21 cellular contexts compared by ENCODE assay signal in genomic region chr18:25176516-25177042, GRCh38.
DNase-seq lines count a peak whose midpoint lies in the region; ATAC-seq, FAIRE-seq and TF ChIP-seq lines count a peak whose summit lies in the region.
"Had no signal": no experiment of that assay in that cellular context is flagged by ENCODE, and none has a peak within 500 bp of the region (broad histone marks: within the 10 kb centered on the region; RNA-seq: fewer than 3 reads in every experiment).

No MANE protein-coding gene starts in this region.

- H3K9ac ChIP-seq in K562 (ENCODE audit: insufficient read depth in 1 of 2, low read depth in 2 of 2, low read length in 2 of 2) = no peak overlapping the region
- H3K9ac ChIP-seq in kidney (ENCODE audit: low read length in 2 of 2) = no peak overlapping the region
- H3K9ac ChIP-seq in GM23248 = no peak overlapping the region
- H3K9ac ChIP-seq: BLaER1 treated with 17β-estradiol and CSF1 and Interleukin-3, amounts not matched to agents 10 nM and 100 nM had no signal

- CTCF ChIA-PET in K562 (lab: Yijun Ruan, JAX; ENCODE audit: low intra/inter-chr PET ratio) = no interaction called here

- H4K20me1 ChIP-seq in K562 (replicated peaks; ENCODE audit: control insufficient read depth, insufficient read depth, low read length) = no peaks in the 10 kb centered on the region
- no peaks in the 10 kb centered on the region for H4K20me1 ChIP-seq in GM23248 (ENCODE audit: insufficient read depth)
- H4K20me1 ChIP-seq: BLaER1 treated with 17β-estradiol and CSF1 and Interleukin-3, amounts not matched to agents 10 nM and 100 nM had no signal

- H3K4me2 ChIP-seq in K562 (ENCODE audit: insufficient read depth, low read length) (no peak overlapping the region), GM23248 (ENCODE audit: unreplicated experiment) (no peak overlapping the region)
- H3K4me2 ChIP-seq: A549; BLaER1 treated with 17β-estradiol and CSF1 and Interleukin-3, amounts not matched to agents 10 nM and 100 nM had no signal

- TF ChIP-seq CTCF in K562 (IDR thresholded peaks at IDR 0.05 in 2 of 3, conservative IDR thresholded peaks at IDR 0.05 in 1 of 3; ENCODE audit: insufficient read depth in 2 of 3, low read depth in 1 of 3, low read length in 3 of 3) (no peak), kidney (IDR thresholded peaks at IDR 0.05; ENCODE audit: borderline replicate concordance, extremely low read depth, insufficient read depth) (no peak), testis (IDR thresholded peaks at IDR 0.05) (no peak)

- DNase-seq in NCI-H69 (lab: John Stamatoyannopoulos, UW) (peak; percentile 92), K562 (ENCODE audit: extremely low read depth in 1 of 4, low spot score in 3 of 4) (peak in 1 of 4 experiments; percentile 15), kidney (peak; percentile 32), sciatic nerve (ENCODE audit: low spot score) (no peak), GM23248 (no peak), testis (no peak)
- DNase-seq in central memory CD4-positive, alpha-beta T cell = no peak
- DNase-seq: AML-193; CD4-positive, alpha-beta T cell; DMS53; KBM-7; MG63; NCI-H2029; NCI-H2227 treated with DMSO at 0.1 percent for 48 hours; NCI-H526 treated with DMSO at 0.1 percent for 48 hours; PC-3 had no signal

- H3F3A ChIP-seq in GM23248 (ENCODE audit: insufficient read depth) = no peaks in the 10 kb centered on the region

- H3K4me3 ChIP-seq in K562 (no peak overlapping the region), kidney (ENCODE audit: low read length in 2 of 2) (no peak overlapping the region), GM23248 (no peak overlapping the region), testis (no peak overlapping the region)
- H3K4me3 ChIP-seq: A549; BLaER1 treated with 17β-estradiol and CSF1 and Interleukin-3, amounts not matched to agents 10 nM and 100 nM; MG63 had no signal

- ATAC-seq in K562 = peak; percentile 67
- peak; percentile 45 for ATAC-seq in sciatic nerve
- ATAC-seq: A549, PC-3, SK-N-SH treated with all-trans-retinoic acid at 6 μM for 48 hours had no signal

- no TSS peak for BruUV-seq in K562 (replicated peaks; lab: Mats Ljungman, UMichigan)

- H2AFZ ChIP-seq in K562 (ENCODE audit: low read depth, low read length) (no peak overlapping the region), GM23248 (no peak overlapping the region)

- no peaks in the 10 kb centered on the region for H3K9me2 ChIP-seq in GM23248 (ENCODE audit: insufficient read depth)

- H3K9me3 ChIP-seq in K562 (replicated peaks; ENCODE audit: control insufficient read depth, insufficient read depth, low read depth, low read length) (no peaks in the 10 kb centered on the region; the same call in 1 of the 2 replicates), kidney (ENCODE audit: control insufficient read depth in 1 of 2, low read length in 2 of 2) (no peaks in the 10 kb centered on the region), GM23248 (ENCODE audit: low read depth) (no peaks in the 10 kb centered on the region), testis (no peaks in the 10 kb centered on the region)
- H3K9me3 ChIP-seq: A549; BLaER1 treated with 17β-estradiol and CSF1 and Interleukin-3, amounts not matched to agents 10 nM and 100 nM; MG63 had no signal

- POLR2A ChIA-PET in K562 (lab: Yijun Ruan, JAX) = no interaction called here

- in situ Hi-C loops in K562 (cut with MboI) (no loop called here), GM23248 (cut with MboI) (no loop called here)

- TF ChIP-seq EP300 in K562 (IDR thresholded peaks at IDR 0.05; ENCODE audit: low read length) = no peak

- H3K36me3 ChIP-seq in K562 (ENCODE audit: control insufficient read depth, insufficient read depth, low read length) (no peaks in the 10 kb centered on the region), kidney (ENCODE audit: control insufficient read depth in 1 of 2, insufficient read depth in 2 of 2, low read length in 2 of 2) (no peaks in the 10 kb centered on the region), GM23248 (ENCODE audit: low read depth) (no peaks in the 10 kb centered on the region), testis (ENCODE audit: low read depth, missing control alignments) (no peaks in the 10 kb centered on the region)
- H3K36me3 ChIP-seq: BLaER1 treated with 17β-estradiol and CSF1 and Interleukin-3, amounts not matched to agents 10 nM and 100 nM; MG63 had no signal

- 6% methylated on average over 19 of the region's 19 CpGs for WGBS in K562 (ENCODE audit: insufficient coverage, low coverage, missing lambda C conversion rate)
- WGBS in GM23248 (ENCODE audit: low coverage in 1 of 2, low lambda C conversion rate in 2 of 2, missing lambda C conversion rate in 2 of 2), 2 experiments = 82 to 86% methylated on average over 19 of the region's 19 CpGs
- 92 to 93% methylated on average over 18 to 19 of the region's 19 CpGs for WGBS in testis, 2 donors

- TF ChIP-seq RAD21 in K562 (CRISPR knock-in tag; conservative IDR thresholded peaks at IDR 0.05 in 1 of 2, IDR thresholded peaks at IDR 0.05 in 1 of 2) = no peak

- no peak overlapping the region for H3K27ac ChIP-seq in K562 (ENCODE audit: extremely low read depth, low read depth, low read length)
- no peak overlapping the region for H3K27ac ChIP-seq in kidney (ENCODE audit: low read depth in 2 of 2, low read length in 2 of 2)
- H3K27ac ChIP-seq in GM23248 = no peak overlapping the region
- no peak overlapping the region for H3K27ac ChIP-seq in testis
- H3K27ac ChIP-seq: A549; BLaER1 treated with 17β-estradiol and CSF1 and Interleukin-3, amounts not matched to agents 10 nM and 100 nM had no signal

- no peaks in the 10 kb centered on the region for H3K79me2 ChIP-seq in K562 (ENCODE audit: control insufficient read depth, insufficient read depth, low read length)
- H3K79me2 ChIP-seq in GM23248 (ENCODE audit: insufficient read depth) = no peaks in the 10 kb centered on the region

- intact Hi-C loops in K562 (cut with micrococcal nuclease) = no loop called here
- intact Hi-C loops in kidney (cut with DNase I) = no loop called here
- intact Hi-C loops in sciatic nerve (cut with DNase I) = no loop called here
- intact Hi-C loops in testis (cut with DNase I; ENCODE audit: low total_unique reads) = no loop called here

- H3K4me1 ChIP-seq in K562 (replicated peaks in 1 of 2; ENCODE audit: control insufficient read depth in 2 of 2, insufficient read depth in 2 of 2, low read length in 2 of 2) (no peaks in the 10 kb centered on the region), kidney (ENCODE audit: control insufficient read depth in 1 of 2, insufficient read depth in 1 of 2, low read depth in 1 of 2, low read length in 2 of 2) (no peaks in the 10 kb centered on the region), GM23248 (ENCODE audit: insufficient read depth) (no peaks in the 10 kb centered on the region), testis (no peaks in the 10 kb centered on the region)
- H3K4me1 ChIP-seq: A549 had no signal

- H3K9me1 ChIP-seq in K562 (ENCODE audit: control insufficient read depth, insufficient read depth, low read length) = no peaks in the 10 kb centered on the region

- TF ChIP-seq POLR2A in K562 (conservative IDR thresholded peaks at IDR 0.05) (no peak), testis (IDR thresholded peaks at IDR 0.05) (no peak)

- no peaks in the 10 kb centered on the region for H3K27me3 ChIP-seq in K562 (ENCODE audit: control insufficient read depth in 2 of 2, insufficient read depth in 2 of 2, low read length in 2 of 2)
- no peaks in the 10 kb centered on the region for H3K27me3 ChIP-seq in GM23248 (replicated peaks; ENCODE audit: insufficient read depth)
- no peaks in the 10 kb centered on the region for H3K27me3 ChIP-seq in testis
- H3K27me3 ChIP-seq: BLaER1 treated with 17β-estradiol and CSF1 and Interleukin-3, amounts not matched to agents 10 nM and 100 nM; MG63 had no signal

- no peak for FAIRE-seq in K562 (lab: Jason Lieb, UNC)
- no peak for FAIRE-seq in kidney (lab: Jason Lieb, UNC)
- FAIRE-seq: A549, GM18507, HTR-8/SVneo had no signal

TF ChIP-seq in K562, 482 proteins besides CTCF, POLR2A, EP300 and RAD21:
- TF ChIP-seq NFATC3 (IDR thresholded peaks at IDR 0.05) (no peak), BRCA1 (IDR thresholded peaks at IDR 0.05) (no peak), BRCA1 (CRISPR knock-in tag; IDR thresholded peaks at IDR 0.05) (no peak), ZBTB5 (IDR thresholded peaks at IDR 0.05) (no peak)
TF ChIP-seq in K562: peak in this region for 0.

Comparison
In these comparisons a context has a peak if more than half of its experiments do, and no peak if none do; other contexts are left out.
1. DNase-seq: peak in NCI-H69 (single experiment) and kidney (single experiment); none in sciatic nerve (single experiment), central memory CD4-positive, alpha-beta T cell (single experiment), GM23248 (single experiment) and testis (single experiment).